11 cellular contexts compared by ENCODE assay signal in genomic region chr7:29461996-29462395, GRCh38.
"Had no signal": no experiment of that assay in that cellular context is flagged by ENCODE, and none has a peak within 500 bp of the region (broad histone marks: within the 10 kb centered on the region; RNA-seq: fewer than 3 reads in every experiment).

No MANE protein-coding gene starts in this region.

- H3K4me3 ChIP-seq: GM23248, GM23338, HAP-1 had no signal

- H3K9me3 ChIP-seq: HAP-1 had no signal

- DNase-seq: GM23248, GOT3, H7, H9, HCEC 1CT, HFFc6 had no signal

- H3K27ac ChIP-seq: GM23248 had no signal

- ATAC-seq: GM23338, HCT116 had no signal

- FAIRE-seq: H1, H54 had no signal

- H3K4me2 ChIP-seq: GM23338 had no signal

- H2AFZ ChIP-seq: GM23248, GM23338 had no signal

- H3K36me3 ChIP-seq: HAP-1 had no signal

- H3K9ac ChIP-seq: GM23248 had no signal
